ENCODE assay signal across 13 cellular contexts in the genomic region with DNA sequence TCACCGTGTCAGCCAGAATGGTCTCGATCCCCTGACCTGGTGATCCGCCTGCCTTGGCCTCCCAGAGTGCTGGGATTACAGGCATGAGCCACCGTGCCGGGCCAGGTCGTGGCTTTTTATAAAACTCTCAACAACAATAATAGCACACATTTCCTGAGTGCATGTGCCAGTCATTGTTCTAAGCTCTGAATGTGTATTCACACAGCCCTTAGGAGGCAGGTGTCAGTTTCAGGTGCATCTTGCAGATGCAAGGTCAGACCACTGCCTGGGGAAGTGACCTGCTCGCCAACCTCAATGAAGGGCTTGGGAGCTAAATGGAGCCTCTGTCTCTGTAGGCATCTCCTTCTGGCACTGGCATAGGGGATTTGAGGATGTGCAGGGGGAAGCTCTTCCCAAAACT. TPM values are rescaled to one million over a fixed set of nuclear protein-coding genes. Genes with fewer than 3 reads are reported as not detected.
DNase-seq lines count a peak whose midpoint lies in the region; ATAC-seq and TF ChIP-seq lines count a peak whose summit lies in the region.
"Had no signal": no experiment of that assay in that cellular context is flagged by ENCODE, and none has a peak within 500 bp of the region (broad histone marks: within the 10 kb centered on the region; RNA-seq: fewer than 3 reads in every experiment).

No MANE protein-coding gene starts in this region.

- no peak overlapping the region for H2AFZ ChIP-seq in neural progenitor cell (replicated peaks)

- no peaks in the 10 kb centered on the region for H3K36me3 Mint-ChIP-seq in neural progenitor cell

- H3K4me2 ChIP-seq in neural progenitor cell: no peak overlapping the region

- H3K4me1 ChIP-seq in neural progenitor cell: peaks cover 36% of the 10 kb centered on the region

- H3K4me1 Mint-ChIP-seq in stimulated activated naive CD8-positive, alpha-beta T cell treated with anti-CD3 and anti-CD28 coated beads, Interleukin-15, amount 100 ng/mL, for 72 hours: peaks cover 15% of the 10 kb centered on the region
- peaks cover 42% of the 10 kb centered on the region for H3K4me1 Mint-ChIP-seq in neural progenitor cell

- no peaks in the 10 kb centered on the region for H3K9me3 ChIP-seq in neural progenitor cell (ENCODE audit: low read depth)
- H3K9me3 ChIP-seq: Peyer's patch had no signal

- no peaks in the 10 kb centered on the region for H3K9me3 Mint-ChIP-seq in stimulated activated naive CD8-positive, alpha-beta T cell treated with anti-CD3 and anti-CD28 coated beads, Interleukin-15, amount 100 ng/mL, for 72 hours
- no peaks in the 10 kb centered on the region for H3K9me3 Mint-ChIP-seq in neural progenitor cell
- H3K9me3 Mint-ChIP-seq: activated B cell treated with CpG ODN at 0.5 μM for 24 hours had no signal

- H3K27ac Mint-ChIP-seq in stimulated activated naive CD8-positive, alpha-beta T cell treated with anti-CD3 and anti-CD28 coated beads, Interleukin-15, amount 100 ng/mL, for 72 hours: no peak overlapping the region
- no peak overlapping the region for H3K27ac Mint-ChIP-seq in neural progenitor cell
- H3K27ac Mint-ChIP-seq: activated B cell treated with CpG ODN at 0.5 μM for 24 hours had no signal

- no peaks in the 10 kb centered on the region for H3K36me3 ChIP-seq in neural progenitor cell
- H3K36me3 ChIP-seq: Peyer's patch had no signal

- peaks cover 28% of the 10 kb centered on the region for H3K27me3 ChIP-seq in neural progenitor cell
- H3K27me3 ChIP-seq: Peyer's patch had no signal

- H3K27me3 Mint-ChIP-seq in stimulated activated naive CD8-positive, alpha-beta T cell treated with anti-CD3 and anti-CD28 coated beads, Interleukin-15, amount 100 ng/mL, for 72 hours: peaks cover 7% of the 10 kb centered on the region
- H3K27me3 Mint-ChIP-seq in neural progenitor cell (ENCODE audit: insufficient read depth, low read depth): peaks cover 7% of the 10 kb centered on the region

- no peaks in the 10 kb centered on the region for H4K20me1 ChIP-seq in neural progenitor cell (ENCODE audit: low read depth)

- DNase-seq in NCI-H2196 (lab: John Stamatoyannopoulos, UW; ENCODE audit: unreplicated experiment) (peak; percentile 12), NCI-H2196 treated with DMSO at 0.1 percent for 48 hours (lab: John Stamatoyannopoulos, UW; ENCODE audit: unreplicated experiment) (no peak), posterior vena cava (ENCODE audit: low spot score) (peak; percentile 66), neural progenitor cell (ENCODE audit: low spot score) (no peak)
- DNase-seq in stimulated activated CD4-positive, alpha-beta T cell treated with anti-CD3 and anti-CD28 coated beads, Interleukin-4, amount 100 ng/mL, for 4 hours: no peak
- no peak for DNase-seq in stimulated activated naive CD8-positive, alpha-beta T cell treated with anti-CD3 and anti-CD28 coated beads, Interleukin-15, amount 100 ng/mL, for 72 hours
- DNase-seq: activated B cell treated with CpG ODN at 0.5 μM for 24 hours, substantia nigra had no signal

- H3K4me3 ChIP-seq in neural progenitor cell: no peak overlapping the region
- H3K4me3 ChIP-seq: Peyer's patch, skin epidermis had no signal

- intact Hi-C loops in posterior vena cava (cut with DNase I): no loop called here

- no peak overlapping the region for H3K27ac ChIP-seq in neural progenitor cell
- H3K27ac ChIP-seq: Peyer's patch, skin epidermis had no signal

- TF ChIP-seq CTCF in neural progenitor cell (IDR thresholded peaks at IDR 0.05): no peak

- no peaks in the 10 kb centered on the region for H3K79me2 ChIP-seq in neural progenitor cell (ENCODE audit: low read depth)

- no peak overlapping the region for H3K4me3 Mint-ChIP-seq in stimulated activated naive CD8-positive, alpha-beta T cell treated with anti-CD3 and anti-CD28 coated beads, Interleukin-15, amount 100 ng/mL, for 72 hours
- no peak overlapping the region for H3K4me3 Mint-ChIP-seq in neural progenitor cell
- H3K4me3 Mint-ChIP-seq: activated B cell treated with CpG ODN at 0.5 μM for 24 hours had no signal

- ATAC-seq in GM21717 (IDR thresholded peaks at IDR 0.05; ENCODE audit: unreplicated experiment) (peak; percentile 85), HG03439 (IDR thresholded peaks at IDR 0.05; ENCODE audit: unreplicated experiment) (peak; percentile 87)
- no peak for ATAC-seq in stimulated activated naive CD8-positive, alpha-beta T cell treated with anti-CD3 and anti-CD28 coated beads, Interleukin-15, amount 100 ng/mL, for 72 hours
- ATAC-seq: esophagus mucosa had no signal

- H3K9ac ChIP-seq in neural progenitor cell: no peak overlapping the region

- peaks cover 17% of the 10 kb centered on the region for H3F3A ChIP-seq in neural progenitor cell (ENCODE audit: low read depth)

RNA-seq across cellular contexts. Expression of a gene that starts 1.6 kb away (rescaled TPM):
- total RNA-seq in posterior vena cava (1 to 10 TPM; 3.4 to 4.2 TPM), neural progenitor cell (ENCODE audit: low replicate concordance) (not detected in 2 replicates)
- total RNA-seq: activated B cell treated with CpG ODN at 0.5 μM for 24 hours, esophagus mucosa, Peyer's patch had no signal

RNA-seq across cellular contexts. Expression of a gene that starts 18.5 kb away (rescaled TPM):
- 10 to 100 TPM; 41.7 to 45.9 TPM for total RNA-seq in posterior vena cava
- 23.8 and 54.7 TPM in 2 replicates for total RNA-seq in neural progenitor cell (ENCODE audit: low replicate concordance)

RNA-seq across cellular contexts. Expression of a gene that starts 53.6 kb away (rescaled TPM):
- total RNA-seq in posterior vena cava: under 1 TPM; 0.28 to 0.38 TPM
- not detected in 2 replicates for total RNA-seq in neural progenitor cell (ENCODE audit: low replicate concordance)
- total RNA-seq: activated B cell treated with CpG ODN at 0.5 μM for 24 hours, esophagus mucosa had no signal

RNA-seq across cellular contexts. Expression of a gene that starts 56.6 kb away (rescaled TPM):
- 10 to 100 TPM; 17.9 to 18.0 TPM for total RNA-seq in posterior vena cava
- 18.8 and 29.2 TPM in 2 replicates for total RNA-seq in neural progenitor cell (ENCODE audit: low replicate concordance)

Comparison
In these comparisons a context has a peak if more than half of its experiments do, and no peak if none do; other contexts are left out.
1. DNase-seq: peak in NCI-H2196 (single experiment) and posterior vena cava (single experiment); none in NCI-H2196 treated with DMSO at 0.1 percent for 48 hours (single experiment), stimulated activated CD4-positive, alpha-beta T cell treated with anti-CD3 and anti-CD28 coated beads, Interleukin-4, amount 100 ng/mL, for 4 hours (0 of 2), stimulated activated naive CD8-positive, alpha-beta T cell treated with anti-CD3 and anti-CD28 coated beads, Interleukin-15, amount 100 ng/mL, for 72 hours (0 of 2) and neural progenitor cell (single experiment).